11 cellular contexts compared by ENCODE assay signal in genomic region chr5:59021837-59022514, GRCh38.
DNase-seq lines count a peak whose midpoint lies in the region; ATAC-seq lines count a peak whose summit lies in the region.
"Had no signal": no experiment of that assay in that cellular context is flagged by ENCODE, and none has a peak within 500 bp of the region (broad histone marks: within the 10 kb centered on the region; RNA-seq: fewer than 3 reads in every experiment).

No MANE protein-coding gene starts in this region.

- no peak overlapping the region for H3K4me3 Mint-ChIP-seq in activated naive CD4-positive, alpha-beta T cell treated with anti-CD3 and anti-CD28 coated beads for 36 hours
- H3K4me3 Mint-ChIP-seq in stimulated activated effector memory CD8-positive, alpha-beta T cell treated with anti-CD3 and anti-CD28 coated beads, Interleukin-12 subunit alpha, Interleukin-12 subunit beta, amount 100 ng/mL, for 72 hours, result peak overlapping the region; percentile 33
- H3K4me3 Mint-ChIP-seq: naive B cell had no signal

- intact Hi-C loops in activated naive CD4-positive, alpha-beta T cell treated with anti-CD3 and anti-CD28 coated beads for 36 hours (cut with micrococcal nuclease), result loop anchor here (2.0 to 5.0 kb wide), 2 partner anchors 95 to 345 kb away; no protein-coding TSS in a partner anchor

- peak overlapping the region; percentile 89 for H3K27ac Mint-ChIP-seq in activated naive CD4-positive, alpha-beta T cell treated with anti-CD3 and anti-CD28 coated beads for 36 hours
- peak overlapping the region; percentile 33 for H3K27ac Mint-ChIP-seq in stimulated activated effector memory CD8-positive, alpha-beta T cell treated with anti-CD3 and anti-CD28 coated beads, Interleukin-12 subunit alpha, Interleukin-12 subunit beta, amount 100 ng/mL, for 72 hours
- H3K27ac Mint-ChIP-seq: IgD-negative memory B cell had no signal

- ATAC-seq in stimulated activated effector memory CD8-positive, alpha-beta T cell treated with anti-CD3 and anti-CD28 coated beads, Interleukin-12 subunit alpha, Interleukin-12 subunit beta, amount 100 ng/mL, for 72 hours, result no peak
- no peak for ATAC-seq in GM19023 (IDR thresholded peaks at IDR 0.05; ENCODE audit: unreplicated experiment)

- H3K36me3 Mint-ChIP-seq in activated naive CD4-positive, alpha-beta T cell treated with anti-CD3 and anti-CD28 coated beads for 36 hours (ENCODE audit: low read depth), result peaks cover 59% of the 10 kb centered on the region
- peaks cover 100% of the 10 kb centered on the region for H3K36me3 Mint-ChIP-seq in stimulated activated effector memory CD8-positive, alpha-beta T cell treated with anti-CD3 and anti-CD28 coated beads, Interleukin-12 subunit alpha, Interleukin-12 subunit beta, amount 100 ng/mL, for 72 hours

- no peaks in the 10 kb centered on the region for H3K27me3 Mint-ChIP-seq in activated naive CD4-positive, alpha-beta T cell treated with anti-CD3 and anti-CD28 coated beads for 36 hours (ENCODE audit: low read depth)
- H3K27me3 Mint-ChIP-seq: naive B cell had no signal

- CTCF ChIA-PET in activated naive CD4-positive, alpha-beta T cell treated with anti-CD3 and anti-CD28 coated beads for 36 hours (lab: Charles Lee), result interaction anchor here (1.3 to 2.6 kb wide), 6 partner anchors 10 to 151 kb away, joined by 3 to 13 read pairs (median 6); no protein-coding TSS in a partner anchor

- peaks cover 63% of the 10 kb centered on the region for H3K4me1 Mint-ChIP-seq in activated naive CD4-positive, alpha-beta T cell treated with anti-CD3 and anti-CD28 coated beads for 36 hours (ENCODE audit: low read depth)
- peaks cover 61% of the 10 kb centered on the region for H3K4me1 Mint-ChIP-seq in stimulated activated effector memory CD8-positive, alpha-beta T cell treated with anti-CD3 and anti-CD28 coated beads, Interleukin-12 subunit alpha, Interleukin-12 subunit beta, amount 100 ng/mL, for 72 hours
- H3K4me1 Mint-ChIP-seq: naive B cell had no signal

- DNase-seq in activated naive CD4-positive, alpha-beta T cell treated with anti-CD3 and anti-CD28 coated beads for 36 hours, result no peak
- no peak for DNase-seq in activated naive CD4-positive, alpha-beta T cell treated with anti-CD3 and anti-CD28 coated beads, Interleukin-2, amount 50 U/mL, for 16 hours
- DNase-seq in NCI-H446 (lab: John Stamatoyannopoulos, UW), result peak; percentile 13 to 67
- peak; percentile 30 for DNase-seq in glomerular visceral epithelial cell (ENCODE audit: extremely low spot score)
- DNase-seq in stimulated activated effector memory CD8-positive, alpha-beta T cell treated with anti-CD3 and anti-CD28 coated beads, Interleukin-12 subunit alpha, Interleukin-12 subunit beta, amount 100 ng/mL, for 72 hours (ENCODE audit: low spot score in 2 of 2), result no peak
- no peak for DNase-seq in superior temporal gyrus (ENCODE audit: extremely low spot score)
- DNase-seq in stimulated activated CD8-positive, alpha-beta memory T cell treated with anti-CD3 and anti-CD28 coated beads, Interleukin-4, amount 100 ng/mL, for 48 hours, result no peak
- DNase-seq: hippocampal formation, naive B cell had no signal

- peaks cover 4% of the 10 kb centered on the region for H3K9me3 Mint-ChIP-seq in activated naive CD4-positive, alpha-beta T cell treated with anti-CD3 and anti-CD28 coated beads for 36 hours
- H3K9me3 Mint-ChIP-seq in stimulated activated effector memory CD8-positive, alpha-beta T cell treated with anti-CD3 and anti-CD28 coated beads, Interleukin-12 subunit alpha, Interleukin-12 subunit beta, amount 100 ng/mL, for 72 hours, result no peaks in the 10 kb centered on the region
- H3K9me3 Mint-ChIP-seq: IgD-negative memory B cell had no signal

Comparison
In these comparisons a context has a peak if more than half of its experiments do, and no peak if none do; other contexts are left out.
1. DNase-seq: peak in NCI-H446 (2 of 2) and glomerular visceral epithelial cell (single experiment); none in activated naive CD4-positive, alpha-beta T cell treated with anti-CD3 and anti-CD28 coated beads for 36 hours (single experiment), activated naive CD4-positive, alpha-beta T cell treated with anti-CD3 and anti-CD28 coated beads, Interleukin-2, amount 50 U/mL, for 16 hours (single experiment), stimulated activated effector memory CD8-positive, alpha-beta T cell treated with anti-CD3 and anti-CD28 coated beads, Interleukin-12 subunit alpha, Interleukin-12 subunit beta, amount 100 ng/mL, for 72 hours (0 of 2), superior temporal gyrus (single experiment) and stimulated activated CD8-positive, alpha-beta memory T cell treated with anti-CD3 and anti-CD28 coated beads, Interleukin-4, amount 100 ng/mL, for 48 hours (single experiment).